In genomic region chr19:6214881-6215541, GRCh38 we compare ENCODE assay signal across 35 cellular contexts.
DNase-seq lines count a peak whose midpoint lies in the region; ATAC-seq, FAIRE-seq and TF ChIP-seq lines count a peak whose summit lies in the region.
"Had no signal": no experiment of that assay in that cellular context is flagged by ENCODE, and none has a peak within 500 bp of the region (broad histone marks: within the 10 kb centered on the region; RNA-seq: fewer than 3 reads in every experiment).

No MANE protein-coding gene starts in this region.

- WGBS in K562 (ENCODE audit: insufficient coverage, low coverage, missing lambda C conversion rate), result 93% methylated on average over 30 of the region's 41 CpGs
- 84% methylated on average over 7 of the region's 41 CpGs for WGBS in right lobe of liver (ENCODE audit: insufficient coverage, low coverage, low lambda C conversion rate, missing lambda C conversion rate)
- 83 to 85% (median 84%) methylated on average over 41 of the region's 41 CpGs for whole genome bisulfite sequencing in ovary, 3 donors

- H2AFZ ChIP-seq in K562 (ENCODE audit: low read depth, low read length), result no peak overlapping the region

- ATAC-seq in K562 (no peak), right lobe of liver (no peak)
- ATAC-seq: activated naive CD8-positive, alpha-beta T cell treated with anti-CD3 and anti-CD28 coated beads, Interleukin-2, amount 50 U/mL, for 24 hours; activated T-cell treated with anti-CD3 and anti-CD28 coated beads, Interleukin-2, amount 50 U/mL, for 72 hours; esophagus mucosa; GM12878; mucosa of descending colon; natural killer cell treated with Interleukin-12 subunit alpha and Interleukin-12 subunit beta and Interleukin-15 and Interleukin-18, amount 100 ng/mL, for 72 hours; sciatic nerve; T-helper 17 cell had no signal

- peaks cover 6% of the 10 kb centered on the region for H3K79me2 ChIP-seq in K562 (ENCODE audit: control insufficient read depth, insufficient read depth, low read length)

- in situ Hi-C loops in K562 (cut with MboI) (no loop called here), G401 (cut with HindIII; ENCODE audit: low sequenced_read_pairs) (no loop called here)

- H4K20me1 ChIP-seq in K562 (replicated peaks; ENCODE audit: control insufficient read depth, insufficient read depth, low read length), result peaks cover under 1% of the 10 kb centered on the region; the same call in 1 of the 2 replicates

- no peak for TF ChIP-seq EP300 in K562 (IDR thresholded peaks at IDR 0.05; ENCODE audit: low read length)
- no peak for TF ChIP-seq EP300 in ovary (IDR thresholded peaks at IDR 0.05)

- DNase-seq in H7 (peak; percentile 53), K562 (ENCODE audit: extremely low read depth in 1 of 4, low spot score in 3 of 4) (no peak), right lobe of liver (peak in 2 of 3 donors; percentile 21 to 48), ovary (peak in 3 of 5 donors; percentile 37 to 46 (median 43)), H4 (ENCODE audit: low spot score) (no peak), Kasumi-1 (lab: John Stamatoyannopoulos, UW) (no peak), G401 (ENCODE audit: low spot score) (no peak)
- DNase-seq in stimulated activated CD4-positive, alpha-beta T cell treated with anti-CD3 and anti-CD28 coated beads, Interleukin-15, amount 100 ng/mL, for 24 hours, result no peak
- DNase-seq: ACHN; activated CD4-positive, alpha-beta memory T cell treated with anti-CD3 and anti-CD28 coated beads for 36 hours; activated CD4-positive, CD25-positive, alpha-beta regulatory T cell treated with anti-CD3 and anti-CD28 coated beads, Interleukin-2, amount 50 U/mL, for 72 hours; activated naive CD4-positive, alpha-beta T cell; activated naive CD8-positive, alpha-beta T cell treated with anti-CD3 and anti-CD28 coated beads, Interleukin-2, amount 50 U/mL, for 24 hours; activated T-cell treated with anti-CD3 and anti-CD28 coated beads, Interleukin-2, amount 50 U/mL, for 72 hours; DMS 273 treated with DMSO at 0.1 percent for 48 hours; EL; HCEC 1CT; islet precursor cell; mammary epithelial cell; NCI-H1694 treated with DMSO at 0.1 percent for 48 hours; NCI-H2171; NCI-H510A; OCI-M1; stimulated activated CD4-positive, alpha-beta T cell treated with anti-CD3 and anti-CD28 coated beads, Interleukin-12 subunit alpha, Interleukin-12 subunit beta, amount 100 ng/mL, for 4 hours; stimulated activated CD4-positive, alpha-beta T cell treated with anti-CD3 and anti-CD28 coated beads, Interleukin-4, amount 100 ng/mL, for 1 hour; T-helper 17 cell had no signal

- H3K4me1 ChIP-seq in K562 (replicated peaks in 1 of 2; ENCODE audit: control insufficient read depth in 2 of 2, insufficient read depth in 2 of 2, low read length in 2 of 2) (peaks cover 15 to 70% of the 10 kb centered on the region in 2 experiments), right lobe of liver (peaks cover 0 to 8% (median 0%) of the 10 kb centered on the region in 4 donors), ovary (ENCODE audit: insufficient read depth) (peaks cover 32% of the 10 kb centered on the region)

- no peaks in the 10 kb centered on the region for H3K9me1 ChIP-seq in K562 (ENCODE audit: control insufficient read depth, insufficient read depth, low read length)

- H3K4me3 ChIP-seq in H7 (ENCODE audit: insufficient read depth, low read depth, low read length), result no peak overlapping the region
- no peak overlapping the region for H3K4me3 ChIP-seq in K562
- H3K4me3 ChIP-seq in right lobe of liver, result no peak overlapping the region
- H3K4me3 ChIP-seq in ovary, result no peak overlapping the region
- H3K4me3 ChIP-seq: GM12878, mucosa of descending colon, thyroid gland had no signal

- CTCF ChIA-PET in K562 (lab: Yijun Ruan, JAX; ENCODE audit: low intra/inter-chr PET ratio), result no interaction called here

- no peak overlapping the region; a peak in 1 of 4 replicates for H3K9ac ChIP-seq in K562 (ENCODE audit: insufficient read depth in 1 of 2, low read depth in 2 of 2, low read length in 2 of 2)
- H3K9ac ChIP-seq: SK-N-SH had no signal

- TF ChIP-seq POLR2A in K562 (conservative IDR thresholded peaks at IDR 0.05), result no peak
- TF ChIP-seq POLR2A in right lobe of liver (IDR thresholded peaks at IDR 0.05), result no peak
- no peak for TF ChIP-seq POLR2A in ovary (IDR thresholded peaks at IDR 0.05)

- TF ChIP-seq RAD21 in K562 (CRISPR knock-in tag; conservative IDR thresholded peaks at IDR 0.05 in 1 of 2, IDR thresholded peaks at IDR 0.05 in 1 of 2), result no peak

- no peak for FAIRE-seq in K562 (lab: Jason Lieb, UNC)
- FAIRE-seq: GM12878, TTC549 had no signal

- no peak overlapping the region for H3K4me2 ChIP-seq in K562 (ENCODE audit: insufficient read depth, low read length)
- H3K4me2 ChIP-seq: SK-N-SH had no signal

- H3K27me3 ChIP-seq in H7 (ENCODE audit: control insufficient read depth, insufficient read depth, low read length), result no peaks in the 10 kb centered on the region
- H3K27me3 ChIP-seq in K562 (ENCODE audit: control insufficient read depth in 2 of 2, insufficient read depth in 2 of 2, low read length in 2 of 2), result no peaks in the 10 kb centered on the region
- H3K27me3 ChIP-seq in right lobe of liver, result no peaks in the 10 kb centered on the region
- H3K27me3 ChIP-seq in ovary, result no peaks in the 10 kb centered on the region
- H3K27me3 ChIP-seq: BE2C, thyroid gland had no signal

- H3K27ac ChIP-seq in K562 (ENCODE audit: extremely low read depth, low read depth, low read length) (no peak overlapping the region), right lobe of liver (no peak overlapping the region), ovary (no peak overlapping the region)

- no peaks in the 10 kb centered on the region for H3K9me3 ChIP-seq in K562 (replicated peaks; ENCODE audit: control insufficient read depth, insufficient read depth, low read depth, low read length)
- H3K9me3 ChIP-seq in right lobe of liver, result no peaks in the 10 kb centered on the region
- H3K9me3 ChIP-seq in ovary, result no peaks in the 10 kb centered on the region
- H3K9me3 ChIP-seq: BE2C, mucosa of descending colon, SK-N-SH, thyroid gland had no signal

- POLR2A ChIA-PET in K562 (lab: Yijun Ruan, JAX), result no interaction called here

- no TSS peak for BruUV-seq in K562 (replicated peaks; lab: Mats Ljungman, UMichigan)

- TF ChIP-seq CTCF in K562 (IDR thresholded peaks at IDR 0.05 in 2 of 3, conservative IDR thresholded peaks at IDR 0.05 in 1 of 3; ENCODE audit: insufficient read depth in 2 of 3, low read depth in 1 of 3, low read length in 3 of 3) (no peak), right lobe of liver (IDR thresholded peaks at IDR 0.05) (no peak), ovary (IDR thresholded peaks at IDR 0.05) (no peak)

- intact Hi-C loops in K562 (cut with micrococcal nuclease) (loop anchor here (5.0 kb wide), 2 partner anchors 67 to 82 kb away; no protein-coding TSS in a partner anchor), right lobe of liver (cut with DNase I) (loop anchor here (5.0 to 10.0 kb wide), 2 partner anchors 50 to 82 kb away; no protein-coding TSS in a partner anchor), ovary (cut with DNase I) (loop anchor here in 3 of 4 donors (5.0 to 10.0 kb wide), 3 partner anchors 57 to 530 kb away; partner anchors contain the start of gene CLPP (in 1 of the 3))

- H3K36me3 ChIP-seq in H7 (replicated peaks; ENCODE audit: control insufficient read depth, insufficient read depth, low read length), result no peaks in the 10 kb centered on the region; the same call in 1 of the 2 replicates
- peaks cover 59% of the 10 kb centered on the region; the same call in 1 of the 3 replicates for H3K36me3 ChIP-seq in K562 (ENCODE audit: control insufficient read depth, insufficient read depth, low read length)
- peaks cover 0 to 4% (median 2%) of the 10 kb centered on the region in 4 donors for H3K36me3 ChIP-seq in right lobe of liver
- no peaks in the 10 kb centered on the region for H3K36me3 ChIP-seq in ovary

TF ChIP-seq in K562, 482 proteins besides CTCF, POLR2A, EP300 and RAD21:
- TF ChIP-seq CBX1 (IDR thresholded peaks at IDR 0.05; ENCODE audit: low read depth) (no peak), ZBTB33 (CRISPR knock-in tag; IDR thresholded peaks at IDR 0.05) (peak; percentile 33; the same call in 1 of the 2 replicates)

Comparison
In these comparisons a context has a peak if more than half of its experiments do, and no peak if none do; other contexts are left out.
1. DNase-seq: peak in H7 (single experiment), right lobe of liver (2 of 3) and ovary (3 of 5); none in K562 (0 of 4), H4 (single experiment), Kasumi-1 (0 of 2), G401 (single experiment) and stimulated activated CD4-positive, alpha-beta T cell treated with anti-CD3 and anti-CD28 coated beads, Interleukin-15, amount 100 ng/mL, for 24 hours (single experiment).